Comparison of ENCODE assay signal across 8 cellular contexts in the genomic region with DNA sequence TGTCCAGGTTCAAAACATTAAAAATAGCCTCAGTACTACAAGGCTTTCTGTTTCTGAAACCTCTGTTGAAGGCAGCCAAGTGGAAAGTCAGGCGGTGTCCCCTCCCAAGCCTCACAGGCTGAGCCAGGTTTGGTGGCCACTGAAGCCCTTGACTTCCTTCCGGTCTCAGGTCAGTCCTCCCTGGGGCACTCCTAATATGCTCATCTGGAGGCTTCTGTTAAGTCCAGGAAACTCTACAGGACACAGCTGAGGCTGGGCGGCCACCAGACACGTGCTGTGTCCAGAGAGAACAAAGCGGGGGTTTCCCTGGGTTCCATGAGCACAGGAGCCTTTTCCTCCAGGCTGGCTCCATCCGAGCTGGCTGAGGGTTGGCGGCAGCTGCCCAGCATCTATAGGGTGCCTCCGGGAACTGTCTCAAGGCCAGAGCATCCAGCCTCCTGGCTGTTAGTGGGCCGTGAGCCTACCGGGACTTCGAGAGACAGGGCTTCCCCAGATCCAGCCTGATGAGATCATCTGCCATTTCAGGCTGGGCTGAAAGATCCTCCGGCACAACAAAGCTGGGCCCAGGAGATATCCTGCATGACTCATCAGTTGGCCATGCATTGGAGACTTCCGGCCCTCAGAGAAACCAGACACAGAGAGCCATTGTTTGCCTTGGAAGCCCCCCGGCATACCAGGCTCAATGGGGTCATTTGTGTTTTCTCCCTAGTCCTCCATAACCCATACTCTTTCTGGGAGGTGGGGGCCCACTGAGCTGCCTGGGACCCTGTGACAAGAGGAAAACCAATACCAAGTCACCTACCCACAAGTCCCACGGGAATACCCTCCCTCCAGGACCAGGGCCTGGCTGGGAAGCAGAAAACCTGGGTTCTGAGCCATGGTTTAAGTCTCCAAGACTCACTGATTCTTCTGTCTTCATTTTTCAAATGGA.
DNase-seq lines count a peak whose midpoint lies in the region; ATAC-seq, FAIRE-seq and TF ChIP-seq lines count a peak whose summit lies in the region.

No MANE protein-coding gene starts in this region.

- ATAC-seq in HCT116 = peak; percentile 78

- peak overlapping the region; percentile 41 for H2AFZ ChIP-seq in HCT116 (ENCODE audit: low read depth, low read length, poor library complexity, severe bottlenecking)

- RAD21 ChIA-PET in HCT116 (lab: Charles Lee; ENCODE audit: low non-redundant PET in 1 of 2, low total read pairs in 2 of 2, uncharacterized antibody in 2 of 2, unreplicated experiment in 2 of 2) = no interaction called here

- peak; percentile 84 for FAIRE-seq in GM12891 (lab: Jason Lieb, UNC)

- TF ChIP-seq RAD21 in HCT116 (IDR thresholded peaks at IDR 0.05; ENCODE audit: low read depth) = no peak

- POLR2A ChIA-PET in HCT116 (lab: Charles Lee) = interaction anchor here (1.4 to 5.8 kb wide), 2 partner anchors 10 to 131 kb away, joined by 4 to 70 read pairs; a partner anchor contains a TSS

- intact Hi-C loops in HCT116 (cut with micrococcal nuclease) = no loop called here

- H3K27ac ChIP-seq in HCT116 (ENCODE audit: low read depth, low read length) = peak overlapping the region; percentile 80
- peak overlapping the region; percentile 52 for H3K27ac ChIP-seq in caudate nucleus (ENCODE audit: low read depth, low read length)
- H3K27ac ChIP-seq in layer of hippocampus (ENCODE audit: low read depth, low read length) = peak overlapping the region; percentile 71
- peak overlapping the region; percentile 79 for H3K27ac ChIP-seq in substantia nigra (ENCODE audit: low read depth, low read length, poor library complexity, severe bottlenecking)

- H3K9ac ChIP-seq in HCT116 (ENCODE audit: low read length) = peak overlapping the region; percentile 52

- H3K79me2 ChIP-seq in HCT116 (ENCODE audit: insufficient read depth, low read length) = no peaks in the 10 kb centered on the region

- DNase-seq in GM12891 (ENCODE audit: insufficient read length, low spot score) (no peak), HCT116 (ENCODE audit: low read depth, low spot score) (peak; percentile 92), M059J (ENCODE audit: low read depth) (peak; percentile 99), caudate nucleus (lab: John Stamatoyannopoulos, UW) (peak in 60 of 61 donors; percentile 20 to 86 (median 71)), substantia nigra (lab: John Stamatoyannopoulos, UW) (peak in 47 of 49 donors; percentile 14 to 87 (median 67)), NCI-H1694 treated with DMSO at 0.1 percent for 48 hours (lab: John Stamatoyannopoulos, UW) (no peak), NCI-H1694 (lab: John Stamatoyannopoulos, UW) (no peak)

- H3K4me1 ChIP-seq in HCT116 (ENCODE audit: control insufficient read depth in 1 of 2, insufficient read depth in 2 of 2, low read length in 2 of 2) = peaks cover 47 to 64% of the 10 kb centered on the region in 2 experiments

- peak overlapping the region; percentile 59 for H3K4me2 ChIP-seq in HCT116 (ENCODE audit: low read length)

- TF ChIP-seq POLR2A in GM12891 (IDR thresholded peaks at IDR 0.05; ENCODE audit: low read depth, low read length) (no peak), HCT116 (IDR thresholded peaks at IDR 0.05; ENCODE audit: borderline replicate concordance, extremely low read depth, insufficient read depth, insufficient read length) (no peak)

- peaks cover 0 to 5% of the 10 kb centered on the region in 2 experiments; a peak in 1 of 4 replicates for H3K9me3 ChIP-seq in HCT116 (ENCODE audit: control insufficient read depth in 1 of 2, insufficient read depth in 1 of 2, low read depth in 1 of 2, low read length in 2 of 2)

- H3K27me3 ChIP-seq in HCT116 (ENCODE audit: insufficient read depth, low read length) (no peaks in the 10 kb centered on the region), layer of hippocampus (ENCODE audit: control insufficient read depth, insufficient read depth, low read length) (no peaks in the 10 kb centered on the region)

- H3K4me3 ChIP-seq in HCT116 (replicated peaks in 1 of 2; ENCODE audit: low read depth in 1 of 2, low read length in 2 of 2) = peak overlapping the region in 1 of 2 experiments; percentile 16; a peak in 1 of 4 replicates

- H3K9me2 ChIP-seq in HCT116 (ENCODE audit: insufficient read depth) = no peaks in the 10 kb centered on the region

- TF ChIP-seq CTCF in HCT116 (IDR thresholded peaks at IDR 0.05 in 2 of 3, conservative IDR thresholded peaks at IDR 0.05 in 1 of 3; ENCODE audit: borderline replicate concordance in 1 of 3, insufficient read depth in 1 of 3, low read depth in 2 of 3, low read length in 2 of 3) = no peak

- CTCF ChIA-PET in HCT116 (lab: Charles Lee) = no interaction called here

- H3K36me3 ChIP-seq in HCT116 (ENCODE audit: control insufficient read depth in 1 of 2, insufficient read depth in 2 of 2, low read length in 2 of 2) = no peaks in the 10 kb centered on the region

- no peaks in the 10 kb centered on the region for H4K20me1 ChIP-seq in HCT116 (ENCODE audit: insufficient read depth)

- TSS peak; percentile 90 for BruUV-seq in HCT116 (replicated peaks; lab: Mats Ljungman, UMichigan)

TF ChIP-seq in GM12891, 5 proteins besides CTCF, POLR2A, EP300 and RAD21:
- TF ChIP-seq POLR2AphosphoS5 (IDR thresholded peaks at IDR 0.05; ENCODE audit: low read depth, low read length) = no peak
- peak; percentile 96 for TF ChIP-seq PAX5 (IDR thresholded peaks at IDR 0.05; ENCODE audit: insufficient read depth, low read length, severe bottlenecking)
- TF ChIP-seq SPI1 (IDR thresholded peaks at IDR 0.05; ENCODE audit: low read depth, low read length) = peak; percentile 23; the same call in 1 of the 2 replicates
- TF ChIP-seq TAF1 (IDR thresholded peaks at IDR 0.05; ENCODE audit: low read depth, low read length) = no peak
- 0 out of 2 replicates have a peak, but pooled peaks have one; percentile 23 for TF ChIP-seq POU2F2 (IDR thresholded peaks at IDR 0.05; ENCODE audit: low read depth, low read length)

TF ChIP-seq in HCT116, 20 proteins besides CTCF, POLR2A, EP300 and RAD21:
- TF ChIP-seq YY1 (IDR thresholded peaks at IDR 0.05; ENCODE audit: extremely low read depth, insufficient replicate concordance, low read depth, low read length) = peak; percentile 75
- TF ChIP-seq ZFX (IDR thresholded peaks at IDR 0.05) = 0 out of 2 replicates have a peak, but pooled peaks have one; percentile 26
- TF ChIP-seq SRF (IDR thresholded peaks at IDR 0.05; ENCODE audit: low read depth) = no peak
- TF ChIP-seq, protein P1, sequence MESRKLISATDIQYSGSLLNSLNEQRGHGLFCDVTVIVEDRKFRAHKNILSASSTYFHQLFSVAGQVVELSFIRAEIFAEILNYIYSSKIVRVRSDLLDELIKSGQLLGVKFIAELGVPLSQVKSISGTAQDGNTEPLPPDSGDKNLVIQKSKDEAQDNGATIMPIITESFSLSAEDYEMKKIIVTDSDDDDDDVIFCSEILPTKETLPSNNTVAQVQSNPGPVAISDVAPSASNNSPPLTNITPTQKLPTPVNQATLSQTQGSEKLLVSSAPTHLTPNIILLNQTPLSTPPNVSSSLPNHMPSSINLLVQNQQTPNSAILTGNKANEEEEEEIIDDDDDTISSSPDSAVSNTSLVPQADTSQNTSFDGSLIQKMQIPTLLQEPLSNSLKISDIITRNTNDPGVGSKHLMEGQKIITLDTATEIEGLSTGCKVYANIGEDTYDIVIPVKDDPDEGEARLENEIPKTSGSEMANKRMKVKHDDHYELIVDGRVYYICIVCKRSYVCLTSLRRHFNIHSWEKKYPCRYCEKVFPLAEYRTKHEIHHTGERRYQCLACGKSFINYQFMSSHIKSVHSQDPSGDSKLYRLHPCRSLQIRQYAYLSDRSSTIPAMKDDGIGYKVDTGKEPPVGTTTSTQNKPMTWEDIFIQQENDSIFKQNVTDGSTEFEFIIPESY (IDR thresholded peaks at IDR 0.05; ENCODE audit: extremely low read depth, insufficient replicate concordance, low read length) = peak; percentile 81
- TF ChIP-seq TCF7L2 (IDR thresholded peaks at IDR 0.05; ENCODE audit: borderline replicate concordance, extremely low read depth, insufficient read depth, insufficient read length) = peak; percentile 99
- no peak for TF ChIP-seq EZH2phosphoT487 (IDR thresholded peaks at IDR 0.05; ENCODE audit: borderline replicate concordance)
- TF ChIP-seq SP1 (IDR thresholded peaks at IDR 0.05; ENCODE audit: low read depth) = no peak
- no peak for TF ChIP-seq CEBPB (IDR thresholded peaks at IDR 0.05; ENCODE audit: low read depth)
- TF ChIP-seq JUND (IDR thresholded peaks at IDR 0.05) = no peak
- TF ChIP-seq ELF1 (IDR thresholded peaks at IDR 0.05; ENCODE audit: borderline replicate concordance, low read depth) = no peak
- TF ChIP-seq POLR2AphosphoS5 (IDR thresholded peaks at IDR 0.05; ENCODE audit: low read depth, low read length) = peak; percentile 63
- TF ChIP-seq FOSL1 (IDR thresholded peaks at IDR 0.05; ENCODE audit: low read depth) = no peak
- TF ChIP-seq ZNF274 (IDR thresholded peaks at IDR 0.05; ENCODE audit: low read depth, low read length) = no peak
- TF ChIP-seq EGR1 (IDR thresholded peaks at IDR 0.05; ENCODE audit: low read depth) = no peak
- no peak for TF ChIP-seq EZH2 (IDR thresholded peaks at IDR 0.05)

Comparison
In these comparisons a context has a peak if more than half of its experiments do, and no peak if none do; other contexts are left out.
1. DNase-seq: peak in HCT116 (single experiment), M059J (single experiment), caudate nucleus (60 of 61) and substantia nigra (47 of 49); none in GM12891 (single experiment), NCI-H1694 treated with DMSO at 0.1 percent for 48 hours (single experiment) and NCI-H1694 (single experiment).
2. Peak in every context shown above with its lines, with median percentiles within 50 percentile points of each other: H3K27ac ChIP-seq.